Comparison of ENCODE assay signal across 10 cellular contexts in the genomic region with DNA sequence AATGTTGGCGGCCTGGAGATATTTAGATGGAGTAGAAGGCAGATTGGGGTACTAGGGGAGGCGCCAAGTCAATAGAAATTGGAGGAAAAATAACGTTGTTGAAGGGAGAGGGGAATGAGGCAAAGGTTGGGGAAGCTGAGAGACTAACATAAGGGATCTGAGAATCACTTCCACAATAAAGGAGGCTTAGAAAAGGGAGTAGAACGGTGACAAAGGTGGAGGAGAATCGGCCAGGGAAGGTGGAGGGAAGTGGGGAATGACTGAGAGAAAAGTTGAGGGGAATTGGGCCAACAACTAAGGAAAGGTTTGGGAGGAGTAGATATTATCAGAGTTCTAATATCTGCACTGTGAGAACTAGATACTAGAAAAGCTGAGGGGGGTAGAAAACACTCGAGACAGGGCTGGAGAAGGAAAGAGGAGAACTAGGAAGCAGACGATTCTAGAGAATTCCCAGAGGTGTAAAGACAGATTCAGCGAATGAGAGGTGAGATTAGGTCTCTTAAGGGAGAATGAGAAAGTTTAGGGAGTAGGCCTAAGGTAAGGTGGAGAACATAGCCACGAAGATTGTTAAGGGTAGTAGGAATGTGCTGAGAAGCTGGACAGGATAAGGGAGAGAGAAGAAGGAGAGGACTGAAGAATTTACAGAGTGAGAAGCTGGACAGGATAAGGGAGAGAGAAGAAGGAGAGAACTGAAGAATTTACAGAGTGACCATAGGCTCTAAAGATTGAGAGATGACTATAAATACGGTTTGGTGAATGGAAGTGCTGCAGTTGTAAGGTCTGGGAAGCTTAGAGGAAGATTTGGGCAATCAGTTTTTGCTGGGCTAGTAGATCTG. TPM values are rescaled to one million over a fixed set of nuclear protein-coding genes. Genes with fewer than 3 reads are reported as not detected.
A peak's percentile ranks its signal among the peaks of the same experiment; 100 is the strongest.
DNase-seq lines count a peak whose midpoint lies in the region; ATAC-seq, FAIRE-seq and TF ChIP-seq lines count a peak whose summit lies in the region.
"Had no signal": no experiment of that assay in that cellular context is flagged by ENCODE, and none has a peak within 500 bp of the region (broad histone marks: within the 10 kb centered on the region; RNA-seq: fewer than 3 reads in every experiment).

No MANE protein-coding gene starts in this region.

- CTCF ChIA-PET in A549 (lab: Yijun Ruan, JAX), result interaction anchor here (0.6 to 2.1 kb wide), 13 partner anchors 11 to 208 kb away, joined by 3 to 11 read pairs (median 5); a partner anchor contains a TSS
- CTCF ChIA-PET in mammary epithelial cell (lab: Charles Lee; ENCODE audit: low non-redundant PET), result interaction anchor here (0.6 kb wide), 2 partner anchors 12 to 113 kb away, joined by 3 to 4 read pairs; no protein-coding TSS in a partner anchor
- CTCF ChIA-PET in activated naive CD4-positive, alpha-beta T cell treated with anti-CD3 and anti-CD28 coated beads for 36 hours (lab: Charles Lee), result interaction anchor here (1.0 kb wide), 1 partner anchor 84 kb away, joined by 4 read pairs; no protein-coding TSS in a partner anchor

- H3K4me1 Mint-ChIP-seq in progenitor cell of endocrine pancreas (ENCODE audit: low read depth), result peaks cover 6% of the 10 kb centered on the region
- peaks cover 17% of the 10 kb centered on the region for H3K4me1 Mint-ChIP-seq in activated naive CD4-positive, alpha-beta T cell treated with anti-CD3 and anti-CD28 coated beads for 36 hours (ENCODE audit: low read depth)

- no peaks in the 10 kb centered on the region for H3K9me3 Mint-ChIP-seq in progenitor cell of endocrine pancreas (ENCODE audit: low read depth)
- H3K9me3 Mint-ChIP-seq in activated naive CD4-positive, alpha-beta T cell treated with anti-CD3 and anti-CD28 coated beads for 36 hours, result no peaks in the 10 kb centered on the region
- H3K9me3 Mint-ChIP-seq: activated T-cell treated with anti-CD3 and anti-CD28 coated beads, Interleukin-2, amount 50 U/mL, for 72 hours; IgD-negative memory B cell had no signal

- TF ChIP-seq POLR2A in A549 (IDR thresholded peaks at IDR 0.05; ENCODE audit: low read length), result no peak

- H3K27ac ChIP-seq in A549 (peak overlapping the region; percentile 89 to 90), HUES64 (ENCODE audit: low read depth, low read length) (peak overlapping the region; percentile 66), mammary epithelial cell (ENCODE audit: insufficient read depth, low read depth, low read length) (peak overlapping the region; percentile 88)

- peak overlapping the region; percentile 86 for H3K4me3 ChIP-seq in A549
- H3K4me3 ChIP-seq in HUES64 (ENCODE audit: low read length), result peak overlapping the region; percentile 77
- H3K4me3 ChIP-seq in mammary epithelial cell (replicated peaks in 1 of 3; ENCODE audit: insufficient read depth in 1 of 3, low read depth in 2 of 3, low read length in 3 of 3), result peak overlapping the region; percentile 91 to 95 (median 94)

- no peaks in the 10 kb centered on the region for H3K27me3 Mint-ChIP-seq in progenitor cell of endocrine pancreas
- H3K27me3 Mint-ChIP-seq in activated naive CD4-positive, alpha-beta T cell treated with anti-CD3 and anti-CD28 coated beads for 36 hours (ENCODE audit: low read depth), result no peaks in the 10 kb centered on the region
- H3K27me3 Mint-ChIP-seq: IgD-negative memory B cell had no signal

- H3K36me3 ChIP-seq in HUES64 (ENCODE audit: insufficient read depth, low read length) (peaks cover 21% of the 10 kb centered on the region), mammary epithelial cell (ENCODE audit: insufficient read depth, low read length) (peaks cover 7% of the 10 kb centered on the region)

- BruUV-seq in mammary epithelial cell (replicated peaks; lab: Mats Ljungman, UMichigan), result no TSS peak

- H3K4me2 ChIP-seq in A549, result peak overlapping the region; percentile 97
- peak overlapping the region; percentile 95 for H3K4me2 ChIP-seq in mammary epithelial cell (ENCODE audit: insufficient read depth, low read depth, low read length)

- TF ChIP-seq RAD21 in A549 (conservative IDR thresholded peaks at IDR 0.05 in 1 of 2, IDR thresholded peaks at IDR 0.05 in 1 of 2), result no peak

- H3K79me2 ChIP-seq in mammary epithelial cell (ENCODE audit: insufficient read depth, low read length), result peaks cover 82% of the 10 kb centered on the region

- H3K27me3 ChIP-seq in HUES64 (ENCODE audit: insufficient read depth, low read length) (no peaks in the 10 kb centered on the region), mammary epithelial cell (ENCODE audit: insufficient read depth, low read length) (no peaks in the 10 kb centered on the region)

- POLR2A ChIA-PET in A549 (lab: Yijun Ruan, JAX), result interaction anchor here (0.9 to 1.6 kb wide), 6 partner anchors 10 to 208 kb away, joined by 3 to 6 read pairs (median 4); a partner anchor contains a TSS

- H3K9me3 ChIP-seq in A549 (no peaks in the 10 kb centered on the region), HUES64 (ENCODE audit: insufficient read depth, low read depth, low read length) (no peaks in the 10 kb centered on the region), mammary epithelial cell (replicated peaks; ENCODE audit: insufficient read depth, low read length) (no peaks in the 10 kb centered on the region)

- FAIRE-seq in A549 (lab: Jason Lieb, UNC), result no peak

- in situ Hi-C loops in mammary epithelial cell (cut with MboI; ENCODE audit: low sequenced_read_pairs in 2 of 2), result no loop called here

- H3K4me1 ChIP-seq in A549 (peaks cover 46% of the 10 kb centered on the region), HUES64 (ENCODE audit: insufficient read depth, low read length) (peaks cover 19% of the 10 kb centered on the region; the same call in 1 of the 2 replicates), mammary epithelial cell (ENCODE audit: insufficient read depth, low read length) (peaks cover 9% of the 10 kb centered on the region)

- dilution Hi-C loops in mammary epithelial cell (cut with HindIII; ENCODE audit: low sequenced_read_pairs), result no loop called here

- peak in 1 of 2 experiments; percentile 1; a peak in 1 of 6 replicates for ATAC-seq in A549

- DNase-seq in A549 (ENCODE audit: low read depth in 1 of 2, low spot score in 1 of 2) (no peak), mammary epithelial cell (peak; percentile 31), medulla oblongata (ENCODE audit: extremely low spot score) (peak; percentile 15), T1000 (lab: John Stamatoyannopoulos, UW) (no peak), progenitor cell of endocrine pancreas (ENCODE audit: low spot score, unreplicated experiment) (no peak)
- DNase-seq in stimulated activated CD4-positive, alpha-beta T cell treated with anti-CD3 and anti-CD28 coated beads, Interleukin-4, amount 100 ng/mL, for 4 hours, result no peak
- no peak for DNase-seq in activated naive CD4-positive, alpha-beta T cell treated with anti-CD3 and anti-CD28 coated beads for 36 hours

- intact Hi-C loops in mammary epithelial cell (cut with micrococcal nuclease), result loop anchor here (1.0 to 2.0 kb wide), 3 partner anchors 33 to 208 kb away; no protein-coding TSS in a partner anchor
- intact Hi-C loops in activated naive CD4-positive, alpha-beta T cell treated with anti-CD3 and anti-CD28 coated beads for 36 hours (cut with micrococcal nuclease), result loop anchor here (1.0 to 5.0 kb wide), 11 partner anchors 60 to 574 kb away; a partner anchor contains a TSS

- no peak for TF ChIP-seq CTCF in A549 (IDR thresholded peaks at IDR 0.05)
- no peak for TF ChIP-seq CTCF in mammary epithelial cell (conservative IDR thresholded peaks at IDR 0.05 in 1 of 2, IDR thresholded peaks at IDR 0.05 in 1 of 2; ENCODE audit: extremely low read depth in 1 of 2, insufficient read depth in 1 of 2, low read depth in 1 of 2, low read length in 2 of 2)
- no peak for TF ChIP-seq CTCF in progenitor cell of endocrine pancreas (IDR thresholded peaks at IDR 0.05; ENCODE audit: unreplicated experiment)

- peak overlapping the region; percentile 96 for H2AFZ ChIP-seq in mammary epithelial cell (ENCODE audit: low read depth, low read length)

- H3K4me3 Mint-ChIP-seq in progenitor cell of endocrine pancreas (ENCODE audit: low read depth), result no peak overlapping the region
- no peak overlapping the region for H3K4me3 Mint-ChIP-seq in activated naive CD4-positive, alpha-beta T cell treated with anti-CD3 and anti-CD28 coated beads for 36 hours
- H3K4me3 Mint-ChIP-seq: activated T-cell treated with anti-CD3 and anti-CD28 coated beads, Interleukin-2, amount 50 U/mL, for 72 hours; IgD-negative memory B cell had no signal

- H3K9ac ChIP-seq in HUES64 (ENCODE audit: low read depth, low read length) (peak overlapping the region; percentile 66), mammary epithelial cell (ENCODE audit: insufficient read depth, low read length) (peak overlapping the region; percentile 94)

- no peak overlapping the region for H3K27ac Mint-ChIP-seq in progenitor cell of endocrine pancreas
- no peak overlapping the region for H3K27ac Mint-ChIP-seq in activated naive CD4-positive, alpha-beta T cell treated with anti-CD3 and anti-CD28 coated beads for 36 hours
- H3K27ac Mint-ChIP-seq: activated T-cell treated with anti-CD3 and anti-CD28 coated beads, Interleukin-2, amount 50 U/mL, for 72 hours; IgD-negative memory B cell had no signal

- H4K20me1 ChIP-seq in mammary epithelial cell (ENCODE audit: insufficient read depth, low read length), result no peaks in the 10 kb centered on the region

- TF ChIP-seq EP300 in A549 (IDR thresholded peaks at IDR 0.05), result no peak

- WGBS in A549 (ENCODE audit: missing lambda C conversion rate), result 1% methylated on average over 10 of the region's 10 CpGs
- WGBS in HUES64, result 21% methylated on average over 10 of the region's 10 CpGs
- 3% methylated on average over 8 of the region's 10 CpGs for WGBS in mammary epithelial cell (ENCODE audit: low coverage, missing lambda C conversion rate)

- H3K36me3 Mint-ChIP-seq in progenitor cell of endocrine pancreas (ENCODE audit: insufficient read depth), result peaks cover 4% of the 10 kb centered on the region
- H3K36me3 Mint-ChIP-seq in activated naive CD4-positive, alpha-beta T cell treated with anti-CD3 and anti-CD28 coated beads for 36 hours (ENCODE audit: low read depth), result peaks cover 8% of the 10 kb centered on the region

RNA-seq across cellular contexts. Expression of a gene that starts 0.8 kb away (rescaled TPM):
- polyA plus RNA-seq in A549 (2011; rRNA removed), result 69.2 and 82.6 TPM in 2 replicates
- polyA plus RNA-seq in A549 (2012; cell fraction: cytosol; rRNA removed), result 69.1 and 92.7 TPM in 2 replicates
- polyA plus RNA-seq in A549 (2012; cell fraction: nucleus; rRNA removed), result 114 and 127 TPM in 2 replicates
- polyA plus RNA-seq in A549 (2017; fragmentation: RNase III; extraction: RNeasy Plus Mini Kit Qiagen cat#74134 plus additional on column Dnase treatment), result 82.2 to 89.8 TPM (median 85.7 TPM) in 3 replicates
- 62.2 and 63.0 TPM in 2 replicates for polyA minus RNA-seq in A549 (2011; rRNA and poly(A)+ RNA removed)
- polyA plus RNA-seq in HUES64 (2013, experiment 1 of 2), result 27.9 TPM
- polyA plus RNA-seq in HUES64 (2013, experiment 2 of 2), result 35.7 TPM
- total RNA-seq in mammary epithelial cell, result 10 to 100 TPM; 32.8 to 58.5 TPM
- polyA plus RNA-seq in mammary epithelial cell, result 81.1 TPM
- 68.0 TPM for polyA minus RNA-seq in mammary epithelial cell
- 44.6 and 45.9 TPM in 2 replicates for total RNA-seq in progenitor cell of endocrine pancreas
- 10 to 100 TPM; 19.0 to 22.1 TPM for total RNA-seq in activated naive CD4-positive, alpha-beta T cell treated with anti-CD3 and anti-CD28 coated beads for 36 hours

RNA-seq across cellular contexts. Expression of a gene that starts 1.0 kb away (rescaled TPM):
- 15.2 and 22.7 TPM in 2 replicates for polyA plus RNA-seq in A549 (2011; rRNA removed)
- polyA plus RNA-seq in A549 (2012; cell fraction: cytosol; rRNA removed), result 9.3 and 12.0 TPM in 2 replicates
- 17.1 and 19.9 TPM in 2 replicates for polyA plus RNA-seq in A549 (2012; cell fraction: nucleus; rRNA removed)
- polyA plus RNA-seq in A549 (2017; fragmentation: RNase III; extraction: RNeasy Plus Mini Kit Qiagen cat#74134 plus additional on column Dnase treatment), result 18.2 to 19.8 TPM (median 19.3 TPM) in 3 replicates
- 60.4 and 64.1 TPM in 2 replicates for polyA minus RNA-seq in A549 (2011; rRNA and poly(A)+ RNA removed)
- 14.4 TPM for polyA plus RNA-seq in HUES64 (2013, experiment 1 of 2)
- 15.9 TPM for polyA plus RNA-seq in HUES64 (2013, experiment 2 of 2)
- 10 to 100 TPM; 17.8 to 19.6 TPM for total RNA-seq in mammary epithelial cell
- 10.1 TPM for polyA plus RNA-seq in mammary epithelial cell
- polyA minus RNA-seq in mammary epithelial cell, result 73.0 TPM
- total RNA-seq in progenitor cell of endocrine pancreas, result 40.9 and 44.0 TPM in 2 replicates
- 10 to 100 TPM; 21.3 to 23.1 TPM for total RNA-seq in activated naive CD4-positive, alpha-beta T cell treated with anti-CD3 and anti-CD28 coated beads for 36 hours

Comparison
In these comparisons a context has a peak if more than half of its experiments do, and no peak if none do; other contexts are left out.
1. DNase-seq: peak in mammary epithelial cell (single experiment) and medulla oblongata (single experiment); none in A549 (0 of 2), stimulated activated CD4-positive, alpha-beta T cell treated with anti-CD3 and anti-CD28 coated beads, Interleukin-4, amount 100 ng/mL, for 4 hours (0 of 2), T1000 (single experiment), progenitor cell of endocrine pancreas (single experiment) and activated naive CD4-positive, alpha-beta T cell treated with anti-CD3 and anti-CD28 coated beads for 36 hours (single experiment).
2. Peak in every context shown above with its lines, with median percentiles within 50 percentile points of each other: H3K27ac ChIP-seq and H3K4me3 ChIP-seq.